8 cellular contexts compared by ENCODE assay signal in the genomic region with DNA sequence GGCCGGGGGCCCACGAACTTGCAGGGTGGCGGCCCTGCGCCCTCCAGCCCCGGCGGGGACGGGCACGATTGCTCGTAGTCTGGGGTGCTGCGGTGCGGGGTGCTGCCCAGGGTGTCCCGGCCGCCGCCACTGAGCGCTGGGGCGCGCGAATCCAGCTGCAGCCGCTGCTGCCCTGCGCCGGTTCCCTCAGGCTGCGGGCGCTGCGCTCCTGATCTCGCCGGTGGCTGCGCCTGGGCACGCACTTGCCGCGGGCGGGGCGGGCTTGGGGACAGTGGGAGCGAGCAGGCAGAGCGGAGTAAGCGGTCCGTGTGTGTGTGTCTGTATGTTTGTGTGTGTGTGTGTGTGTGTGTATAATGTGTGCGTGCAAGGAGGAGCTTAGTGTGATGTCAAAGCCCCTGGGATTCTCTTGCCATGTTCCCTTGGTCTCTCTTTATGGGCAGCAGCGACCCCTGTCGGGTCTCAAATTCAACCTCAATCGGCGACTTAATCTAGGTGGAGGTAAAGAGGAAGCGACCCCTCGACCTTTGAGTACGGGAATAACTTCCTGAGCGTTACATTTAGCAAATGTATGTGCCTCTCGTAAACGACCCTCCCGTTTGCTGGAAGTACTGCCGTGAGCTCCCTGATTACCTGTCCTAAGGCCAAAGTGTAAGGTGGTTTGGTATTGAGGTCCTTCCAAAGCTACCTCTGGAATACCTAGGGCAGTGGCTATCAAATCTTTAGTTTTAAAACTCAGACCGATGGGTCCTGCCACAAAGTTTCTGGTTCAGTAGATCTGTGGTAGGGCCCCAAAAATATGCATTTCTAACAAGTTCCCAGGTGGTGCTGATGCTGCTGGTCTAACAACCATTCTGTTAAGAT. TPM values are rescaled to one million over a fixed set of nuclear protein-coding genes. Genes with fewer than 3 reads are reported as not detected.
DNase-seq lines count a peak whose midpoint lies in the region; ATAC-seq and TF ChIP-seq lines count a peak whose summit lies in the region.

A gene (minus strand): TSS at position 324 of the 861 bp plus-strand sequence.

- peak within 1 kb of the TSS; percentile 50 for H3K27ac ChIP-seq in mesodermal cell (ENCODE audit: low read depth, low read length, severe bottlenecking)

- DNase-seq in AG09319 (ENCODE audit: extremely low read depth, low read depth): peak; percentile 89
- DNase-seq in NCI-H2196 (lab: John Stamatoyannopoulos, UW; ENCODE audit: unreplicated experiment): peak; percentile 14
- DNase-seq in activated CD8-positive, alpha-beta memory T cell treated with anti-CD3 and anti-CD28 coated beads for 24 hours: peak; percentile 70
- DNase-seq in erythroblast (lab: John Stamatoyannopoulos, UW): peak; percentile 55
- peak; percentile 2 for DNase-seq in stimulated activated CD8-positive, alpha-beta memory T cell treated with anti-CD3 and anti-CD28 coated beads, Interleukin-7, amount 100 ng/mL, for 24 hours (ENCODE audit: low read depth)

- TF ChIP-seq CTCF in AG09319 (IDR thresholded peaks at IDR 0.05; ENCODE audit: low read depth, low read length): peak; percentile 83

- no peak for TF ChIP-seq POLR2A in erythroblast (IDR thresholded peaks at IDR 0.05; ENCODE audit: low read length)

- H3K36me3 ChIP-seq in mesodermal cell (ENCODE audit: control insufficient read depth, insufficient read depth, low read length): no peaks in the 10 kb centered on the region

- H3K9me3 ChIP-seq in mesodermal cell (ENCODE audit: control insufficient read depth, low read length): no peaks in the 10 kb centered on the region

- H3K4me3 ChIP-seq in mesodermal cell (ENCODE audit: extremely low read depth, insufficient read depth, low read length, poor library complexity, severe bottlenecking): peak within 1 kb of the TSS; percentile 67

- WGBS in mesodermal cell (ENCODE audit: insufficient coverage in 2 of 2), 2 experiments: 3 to 7% methylated on average over 26 to 31 of the region's 50 CpGs

- no peaks in the 10 kb centered on the region for H3K4me1 ChIP-seq in mesodermal cell (ENCODE audit: control insufficient read depth, insufficient read depth, low read length, poor library complexity, severe bottlenecking)

- peak; percentile 53 for ATAC-seq in GM18861 (IDR thresholded peaks at IDR 0.05; ENCODE audit: unreplicated experiment)
- ATAC-seq in HG03135 (IDR thresholded peaks at IDR 0.05; ENCODE audit: unreplicated experiment): peak; percentile 56

RNA-seq across cellular contexts. Expression of the gene that starts here (rescaled TPM):
- 3.3 TPM for polyA plus RNA-seq in mesodermal cell (2013, experiment 1 of 2)
- 2.7 TPM for polyA plus RNA-seq in mesodermal cell (2013, experiment 2 of 2)

Comparison
In these comparisons a context has a peak if more than half of its experiments do, and no peak if none do; other contexts are left out.
1. Peak in every context shown above with its lines: DNase-seq, ATAC-seq, H3K4me3 ChIP-seq and H3K27ac ChIP-seq.
2. DNase-seq: peak in every context shown above with its lines; median percentile 89 in AG09319; 70 in activated CD8-positive, alpha-beta memory T cell treated with anti-CD3 and anti-CD28 coated beads for 24 hours; 55 in erythroblast; 14 in NCI-H2196; 2 in stimulated activated CD8-positive, alpha-beta memory T cell treated with anti-CD3 and anti-CD28 coated beads, Interleukin-7, amount 100 ng/mL, for 24 hours.